ENCODE assay signal across 9 cellular contexts in the genomic region with DNA sequence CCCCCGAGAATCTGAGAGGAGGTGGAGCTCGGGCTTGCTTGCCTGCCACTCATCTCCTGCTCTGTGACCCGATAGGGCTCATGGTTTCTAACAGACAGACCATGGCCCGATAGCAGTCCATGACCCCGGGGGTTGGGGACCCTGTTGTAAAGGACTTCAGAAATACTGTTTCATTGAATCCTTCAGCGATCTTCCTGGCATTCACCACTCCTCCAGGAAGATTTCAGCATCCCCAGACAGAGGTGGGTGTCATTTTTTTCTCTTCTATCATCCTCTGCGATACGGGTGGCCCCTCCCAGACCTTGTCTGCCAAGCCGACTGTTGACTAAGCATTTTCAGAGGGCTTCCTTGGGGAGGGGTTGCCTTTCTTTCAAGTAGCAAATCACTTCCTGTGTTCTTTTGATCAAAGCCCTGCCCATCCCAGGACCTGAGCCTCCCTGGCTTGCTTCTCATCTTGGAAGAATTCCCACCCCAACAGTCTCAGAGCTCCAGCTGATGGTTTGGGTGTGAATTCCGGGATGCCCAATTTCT. TPM values are rescaled to one million over a fixed set of nuclear protein-coding genes. Genes with fewer than 3 reads are reported as not detected.
DNase-seq lines count a peak whose midpoint lies in the region; ATAC-seq and TF ChIP-seq lines count a peak whose summit lies in the region.
"Had no signal": no experiment of that assay in that cellular context is flagged by ENCODE, and none has a peak within 500 bp of the region (broad histone marks: within the 10 kb centered on the region; RNA-seq: fewer than 3 reads in every experiment).

No MANE protein-coding gene starts in this region.

- peaks cover 63% of the 10 kb centered on the region for H3K36me3 Mint-ChIP-seq in activated CD4-positive, alpha-beta memory T cell treated with anti-CD3 and anti-CD28 coated beads, Interleukin-2, amount 10 ng/mL, durations not matched to agents 7 days and 5 days (ENCODE audit: low read depth)

- H3K27ac ChIP-seq in suprapubic skin: no peak overlapping the region

- H3K9me3 Mint-ChIP-seq in activated CD4-positive, alpha-beta memory T cell treated with anti-CD3 and anti-CD28 coated beads, Interleukin-2, amount 10 ng/mL, durations not matched to agents 7 days and 5 days: peaks cover 6% of the 10 kb centered on the region

- no peak for TF ChIP-seq EP300 in suprapubic skin (IDR thresholded peaks at IDR 0.05)

- H3K27me3 ChIP-seq in suprapubic skin: no peaks in the 10 kb centered on the region

- no peak for TF ChIP-seq POLR2A in suprapubic skin (IDR thresholded peaks at IDR 0.05)

- POLR2A ChIA-PET in activated CD4-positive, alpha-beta memory T cell treated with anti-CD3 and anti-CD28 coated beads, Interleukin-2, amount 10 ng/mL, durations not matched to agents 7 days and 5 days (lab: Charles Lee): interaction anchor here (1.1 to 4.7 kb wide), 9 partner anchors 8 to 162 kb away, joined by 3 to 50 read pairs (median 5); partner anchors contain the start of genes HNRNPM, MARCHF2 and ZNF414

- H3K4me3 ChIP-seq in fibroblast of villous mesenchyme (ENCODE audit: low read depth, low read length): no peak overlapping the region
- peak overlapping the region; percentile 37 for H3K4me3 ChIP-seq in suprapubic skin

- TF ChIP-seq CTCF in fibroblast of villous mesenchyme (IDR thresholded peaks at IDR 0.05; ENCODE audit: insufficient read depth, low read depth, low read length) (no peak), suprapubic skin (IDR thresholded peaks at IDR 0.05) (no peak)

- H3K4me1 Mint-ChIP-seq in activated CD4-positive, alpha-beta memory T cell treated with anti-CD3 and anti-CD28 coated beads, Interleukin-2, amount 10 ng/mL, durations not matched to agents 7 days and 5 days: peaks cover 74% of the 10 kb centered on the region

- H3K4me1 ChIP-seq in suprapubic skin: peaks cover 32% of the 10 kb centered on the region

- H3K27me3 Mint-ChIP-seq in activated CD4-positive, alpha-beta memory T cell treated with anti-CD3 and anti-CD28 coated beads, Interleukin-2, amount 10 ng/mL, durations not matched to agents 7 days and 5 days: peaks cover 3% of the 10 kb centered on the region

- H3K36me3 ChIP-seq in suprapubic skin: no peaks in the 10 kb centered on the region

- H3K27ac Mint-ChIP-seq in activated CD4-positive, alpha-beta memory T cell treated with anti-CD3 and anti-CD28 coated beads, Interleukin-2, amount 10 ng/mL, durations not matched to agents 7 days and 5 days: peak overlapping the region; percentile 96

- 35% methylated on average over 10 of the region's 10 CpGs for WGBS in suprapubic skin

- DNase-seq in activated CD8-positive, alpha-beta memory T cell treated with anti-CD3 and anti-CD28 coated beads for 1 hour (ENCODE audit: extremely low read depth in 1 of 2, low read depth in 1 of 2): peak; percentile 19 to 22
- DNase-seq in activated CD8-positive, alpha-beta memory T cell treated with anti-CD3 and anti-CD28 coated beads, Interleukin-2, amount 50 U/mL, for 48 hours: no peak
- DNase-seq in activated CD4-positive, alpha-beta memory T cell treated with anti-CD3 and anti-CD28 coated beads, Interleukin-2, amount 10 ng/mL, durations not matched to agents 7 days and 5 days: peak; percentile 72
- peak; percentile 45 for DNase-seq in fibroblast of villous mesenchyme (ENCODE audit: low read depth)
- no peak for DNase-seq in suprapubic skin (ENCODE audit: low spot score in 2 of 2)
- DNase-seq in NCI-H2029 (lab: John Stamatoyannopoulos, UW): no peak
- no peak for DNase-seq in NCI-H1417 treated with DMSO at 0.1 percent for 48 hours (lab: John Stamatoyannopoulos, UW)

- H3K9me3 ChIP-seq in suprapubic skin: no peaks in the 10 kb centered on the region

- ATAC-seq in HG02973 (IDR thresholded peaks at IDR 0.05; ENCODE audit: unreplicated experiment): no peak

- H3K4me3 Mint-ChIP-seq in activated CD4-positive, alpha-beta memory T cell treated with anti-CD3 and anti-CD28 coated beads, Interleukin-2, amount 10 ng/mL, durations not matched to agents 7 days and 5 days: peak overlapping the region; percentile 95

- CTCF ChIA-PET in activated CD4-positive, alpha-beta memory T cell treated with anti-CD3 and anti-CD28 coated beads, Interleukin-2, amount 10 ng/mL, durations not matched to agents 7 days and 5 days (lab: Charles Lee): interaction anchor here (0.6 to 7.6 kb wide), 6 partner anchors 8 to 162 kb away, joined by 3 to 69 read pairs (median 4); partner anchors contain the start of genes MARCHF2 and ZNF414

RNA-seq across cellular contexts. Expression of gene MYO1F, which starts 1.7 kb away (rescaled TPM):
- 100 to 1,000 TPM; 420 TPM for total RNA-seq in activated CD4-positive, alpha-beta memory T cell treated with anti-CD3 and anti-CD28 coated beads, Interleukin-2, amount 10 ng/mL, durations not matched to agents 7 days and 5 days
- total RNA-seq in fibroblast of villous mesenchyme (0.32 and 1.3 TPM in 2 replicates), suprapubic skin (10 to 100 TPM in 1 of 4 donors, 1 to 10 TPM in 3; 3.2 to 14.6 (median 3.3) TPM)

RNA-seq across cellular contexts. Expression of gene ADAMTS10, which starts 35.0 kb away (rescaled TPM):
- total RNA-seq in activated CD4-positive, alpha-beta memory T cell treated with anti-CD3 and anti-CD28 coated beads, Interleukin-2, amount 10 ng/mL, durations not matched to agents 7 days and 5 days: 1 to 10 TPM; 2.6 to 2.8 TPM
- 7.3 and 19.3 TPM in 2 replicates for total RNA-seq in fibroblast of villous mesenchyme
- total RNA-seq in suprapubic skin: 10 to 100 TPM in 1 of 4 donors, 1 to 10 TPM in 3; 1.8 to 39.6 (median 6.2) TPM

RNA-seq across cellular contexts. Expression of gene NFILZ, which starts 54.9 kb away (rescaled TPM):
- not detected for total RNA-seq in activated CD4-positive, alpha-beta memory T cell treated with anti-CD3 and anti-CD28 coated beads, Interleukin-2, amount 10 ng/mL, durations not matched to agents 7 days and 5 days
- total RNA-seq in fibroblast of villous mesenchyme (not detected in 2 replicates), suprapubic skin (not detected)
- total RNA-seq: chondrocyte had no signal

Comparison
In these comparisons a context has a peak if more than half of its experiments do, and no peak if none do; other contexts are left out.
1. DNase-seq: peak in activated CD8-positive, alpha-beta memory T cell treated with anti-CD3 and anti-CD28 coated beads for 1 hour (2 of 2), activated CD4-positive, alpha-beta memory T cell treated with anti-CD3 and anti-CD28 coated beads, Interleukin-2, amount 10 ng/mL, durations not matched to agents 7 days and 5 days (single experiment) and fibroblast of villous mesenchyme (single experiment); none in activated CD8-positive, alpha-beta memory T cell treated with anti-CD3 and anti-CD28 coated beads, Interleukin-2, amount 50 U/mL, for 48 hours (single experiment), suprapubic skin (0 of 2), NCI-H2029 (single experiment) and NCI-H1417 treated with DMSO at 0.1 percent for 48 hours (single experiment).
2. RNA of gene MYO1F, which starts 1.7 kb away (total RNA-seq): 420 TPM in activated CD4-positive, alpha-beta memory T cell treated with anti-CD3 and anti-CD28 coated beads, Interleukin-2, amount 10 ng/mL, durations not matched to agents 7 days and 5 days; 3.2 to 14.6 TPM in suprapubic skin and 0.32 to 1.3 TPM in fibroblast of villous mesenchyme; every median in the first group is over 10 times any median in the second.